Comparison of ENCODE assay signal across 1 cellular context in the genomic region with DNA sequence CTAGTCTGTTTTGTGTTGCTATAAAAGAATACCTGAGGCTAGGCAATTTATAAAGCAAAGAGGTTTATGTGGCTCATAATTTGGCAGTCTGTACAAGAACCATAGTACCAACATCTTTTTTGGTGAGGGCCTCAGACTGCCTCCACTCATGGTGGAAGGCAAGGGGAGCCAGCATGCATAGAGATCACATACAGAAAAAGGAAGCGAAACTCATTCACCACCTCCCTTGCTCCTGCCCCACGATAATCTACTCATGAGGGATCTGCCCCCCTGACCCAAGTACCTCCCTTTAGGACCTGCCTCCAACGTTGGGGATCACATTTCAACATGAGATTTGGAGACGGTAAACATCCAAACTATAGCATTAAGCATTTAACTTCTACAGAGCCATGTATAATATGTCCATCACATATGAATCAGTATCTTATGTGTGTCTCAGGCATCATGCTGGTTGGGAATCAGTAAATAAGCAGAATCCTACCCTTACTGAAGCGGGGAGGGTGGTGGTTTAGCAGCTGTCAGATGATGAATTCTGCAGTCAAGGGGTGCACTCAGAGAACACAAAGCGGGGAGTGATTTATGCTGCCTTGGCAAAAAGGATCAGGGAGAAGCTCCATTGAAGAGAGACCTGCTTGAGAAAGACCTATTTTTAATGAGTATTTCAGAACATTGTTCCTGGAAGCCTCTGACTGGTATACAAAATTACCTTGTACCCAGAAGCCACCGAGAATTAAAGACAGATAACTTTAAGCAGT.
TF ChIP-seq lines count a peak whose summit lies in the region.

No MANE protein-coding gene starts in this region.

TF ChIP-seq in SK-N-SH, 30 proteins besides CTCF, POLR2A, EP300 and RAD21 (continued from another document):
- TF ChIP-seq, protein P1, sequence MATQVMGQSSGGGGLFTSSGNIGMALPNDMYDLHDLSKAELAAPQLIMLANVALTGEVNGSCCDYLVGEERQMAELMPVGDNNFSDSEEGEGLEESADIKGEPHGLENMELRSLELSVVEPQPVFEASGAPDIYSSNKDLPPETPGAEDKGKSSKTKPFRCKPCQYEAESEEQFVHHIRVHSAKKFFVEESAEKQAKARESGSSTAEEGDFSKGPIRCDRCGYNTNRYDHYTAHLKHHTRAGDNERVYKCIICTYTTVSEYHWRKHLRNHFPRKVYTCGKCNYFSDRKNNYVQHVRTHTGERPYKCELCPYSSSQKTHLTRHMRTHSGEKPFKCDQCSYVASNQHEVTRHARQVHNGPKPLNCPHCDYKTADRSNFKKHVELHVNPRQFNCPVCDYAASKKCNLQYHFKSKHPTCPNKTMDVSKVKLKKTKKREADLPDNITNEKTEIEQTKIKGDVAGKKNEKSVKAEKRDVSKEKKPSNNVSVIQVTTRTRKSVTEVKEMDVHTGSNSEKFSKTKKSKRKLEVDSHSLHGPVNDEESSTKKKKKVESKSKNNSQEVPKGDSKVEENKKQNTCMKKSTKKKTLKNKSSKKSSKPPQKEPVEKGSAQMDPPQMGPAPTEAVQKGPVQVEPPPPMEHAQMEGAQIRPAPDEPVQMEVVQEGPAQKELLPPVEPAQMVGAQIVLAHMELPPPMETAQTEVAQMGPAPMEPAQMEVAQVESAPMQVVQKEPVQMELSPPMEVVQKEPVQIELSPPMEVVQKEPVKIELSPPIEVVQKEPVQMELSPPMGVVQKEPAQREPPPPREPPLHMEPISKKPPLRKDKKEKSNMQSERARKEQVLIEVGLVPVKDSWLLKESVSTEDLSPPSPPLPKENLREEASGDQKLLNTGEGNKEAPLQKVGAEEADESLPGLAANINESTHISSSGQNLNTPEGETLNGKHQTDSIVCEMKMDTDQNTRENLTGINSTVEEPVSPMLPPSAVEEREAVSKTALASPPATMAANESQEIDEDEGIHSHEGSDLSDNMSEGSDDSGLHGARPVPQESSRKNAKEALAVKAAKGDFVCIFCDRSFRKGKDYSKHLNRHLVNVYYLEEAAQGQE (IDR thresholded peaks at IDR 0.05; ENCODE audit: low read depth, low read length), result no peak
- no peak for TF ChIP-seq EZH2phosphoT487 (IDR thresholded peaks at IDR 0.05; ENCODE audit: borderline replicate concordance, low read depth)
